Comparison of ENCODE assay signal across 1 cellular context in genomic region chr3:65953881-65954733, GRCh38.
A peak's percentile ranks its signal among the peaks of the same experiment; 100 is the strongest.
TF ChIP-seq lines count a peak whose summit lies in the region.

No MANE protein-coding gene starts in this region.

TF ChIP-seq in HepG2, 621 proteins besides CTCF, POLR2A, EP300 and RAD21 (continued from another document and continues in another):
- TF ChIP-seq, protein P1, sequence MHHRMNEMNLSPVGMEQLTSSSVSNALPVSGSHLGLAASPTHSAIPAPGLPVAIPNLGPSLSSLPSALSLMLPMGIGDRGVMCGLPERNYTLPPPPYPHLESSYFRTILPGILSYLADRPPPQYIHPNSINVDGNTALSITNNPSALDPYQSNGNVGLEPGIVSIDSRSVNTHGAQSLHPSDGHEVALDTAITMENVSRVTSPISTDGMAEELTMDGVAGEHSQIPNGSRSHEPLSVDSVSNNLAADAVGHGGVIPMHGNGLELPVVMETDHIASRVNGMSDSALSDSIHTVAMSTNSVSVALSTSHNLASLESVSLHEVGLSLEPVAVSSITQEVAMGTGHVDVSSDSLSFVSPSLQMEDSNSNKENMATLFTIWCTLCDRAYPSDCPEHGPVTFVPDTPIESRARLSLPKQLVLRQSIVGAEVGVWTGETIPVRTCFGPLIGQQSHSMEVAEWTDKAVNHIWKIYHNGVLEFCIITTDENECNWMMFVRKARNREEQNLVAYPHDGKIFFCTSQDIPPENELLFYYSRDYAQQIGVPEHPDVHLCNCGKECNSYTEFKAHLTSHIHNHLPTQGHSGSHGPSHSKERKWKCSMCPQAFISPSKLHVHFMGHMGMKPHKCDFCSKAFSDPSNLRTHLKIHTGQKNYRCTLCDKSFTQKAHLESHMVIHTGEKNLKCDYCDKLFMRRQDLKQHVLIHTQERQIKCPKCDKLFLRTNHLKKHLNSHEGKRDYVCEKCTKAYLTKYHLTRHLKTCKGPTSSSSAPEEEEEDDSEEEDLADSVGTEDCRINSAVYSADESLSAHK (CRISPR knock-in tag; IDR thresholded peaks at IDR 0.05; ENCODE audit: borderline replicate concordance), result no peak
- no peak for TF ChIP-seq ARNTL (CRISPR knock-in tag; IDR thresholded peaks at IDR 0.05)
- peak; percentile 41; the same call in 1 of the 2 replicates for TF ChIP-seq KAT8 (CRISPR knock-in tag; IDR thresholded peaks at IDR 0.05)
- no peak for TF ChIP-seq RFX5 (IDR thresholded peaks at IDR 0.05; ENCODE audit: low read depth, low read length)
- 0 out of 4 replicates have a peak, but pooled peaks of 1 of the 2 experiments have one; percentile 30 for TF ChIP-seq HMGXB4 (CRISPR knock-in tag; IDR thresholded peaks at IDR 0.05; ENCODE audit: borderline replicate concordance in 1 of 2, low read depth in 1 of 2)
- no peak for TF ChIP-seq ATF3 (CRISPR knock-in tag; IDR thresholded peaks at IDR 0.05)
- no peak for TF ChIP-seq TRAFD1 (CRISPR knock-in tag; IDR thresholded peaks at IDR 0.05; ENCODE audit: borderline replicate concordance)
- TF ChIP-seq ATF4 (CRISPR knock-in tag; IDR thresholded peaks at IDR 0.05), result no peak
- TF ChIP-seq ZNF260 (CRISPR knock-in tag; IDR thresholded peaks at IDR 0.05; ENCODE audit: borderline replicate concordance, low read depth), result no peak
- TF ChIP-seq ETV5 (CRISPR knock-in tag; IDR thresholded peaks at IDR 0.05; ENCODE audit: borderline replicate concordance), result peak; percentile 84; the same call in 1 of the 2 replicates
- no peak for TF ChIP-seq ZNF546 (CRISPR knock-in tag; conservative IDR thresholded peaks at IDR 0.05)
- no peak for TF ChIP-seq ZNF501 (CRISPR knock-in tag; IDR thresholded peaks at IDR 0.05)
- TF ChIP-seq THAP11 (CRISPR knock-in tag; IDR thresholded peaks at IDR 0.05), result peak; percentile 42; the same call in 1 of the 2 replicates
- TF ChIP-seq XRCC5 (optimal IDR thresholded peaks at IDR 0.05; ENCODE audit: low read length), result peak; percentile 56
- no peak for TF ChIP-seq HMGA1 (CRISPR knock-in tag; conservative IDR thresholded peaks at IDR 0.05)
- no peak for TF ChIP-seq ZNF629 (CRISPR knock-in tag; conservative IDR thresholded peaks at IDR 0.05)
- no peak for TF ChIP-seq HNRNPH1 (optimal IDR thresholded peaks at IDR 0.05; ENCODE audit: low read depth, low read length)
- TF ChIP-seq ZNF777 (CRISPR knock-in tag; IDR thresholded peaks at IDR 0.05), result no peak
- TF ChIP-seq ZNF510 (CRISPR knock-in tag; IDR thresholded peaks at IDR 0.05; ENCODE audit: low read depth), result no peak
- no peak for TF ChIP-seq ZNF768 (CRISPR knock-in tag; IDR thresholded peaks at IDR 0.05)
- TF ChIP-seq ZSCAN29 (CRISPR knock-in tag; conservative IDR thresholded peaks at IDR 0.05), result no peak
- TF ChIP-seq ZFP82 (CRISPR knock-in tag; IDR thresholded peaks at IDR 0.05; ENCODE audit: borderline replicate concordance), result no peak
- no peak for TF ChIP-seq BORCS8-MEF2B (CRISPR knock-in tag; IDR thresholded peaks at IDR 0.05)
- TF ChIP-seq, protein P2, sequence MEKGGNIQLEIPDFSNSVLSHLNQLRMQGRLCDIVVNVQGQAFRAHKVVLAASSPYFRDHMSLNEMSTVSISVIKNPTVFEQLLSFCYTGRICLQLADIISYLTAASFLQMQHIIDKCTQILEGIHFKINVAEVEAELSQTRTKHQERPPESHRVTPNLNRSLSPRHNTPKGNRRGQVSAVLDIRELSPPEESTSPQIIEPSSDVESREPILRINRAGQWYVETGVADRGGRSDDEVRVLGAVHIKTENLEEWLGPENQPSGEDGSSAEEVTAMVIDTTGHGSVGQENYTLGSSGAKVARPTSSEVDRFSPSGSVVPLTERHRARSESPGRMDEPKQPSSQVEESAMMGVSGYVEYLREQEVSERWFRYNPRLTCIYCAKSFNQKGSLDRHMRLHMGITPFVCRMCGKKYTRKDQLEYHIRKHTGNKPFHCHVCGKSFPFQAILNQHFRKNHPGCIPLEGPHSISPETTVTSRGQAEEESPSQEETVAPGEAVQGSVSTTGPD (CRISPR knock-in tag; IDR thresholded peaks at IDR 0.05), result peak; percentile 48; the same call in 1 of the 2 replicates
- TF ChIP-seq ZNF891 (CRISPR knock-in tag; IDR thresholded peaks at IDR 0.05), result no peak
- TF ChIP-seq CEBPG (CRISPR knock-in tag; IDR thresholded peaks at IDR 0.05), result 0 out of 2 replicates have a peak, but pooled peaks have one; percentile 15
- TF ChIP-seq, protein P3, sequence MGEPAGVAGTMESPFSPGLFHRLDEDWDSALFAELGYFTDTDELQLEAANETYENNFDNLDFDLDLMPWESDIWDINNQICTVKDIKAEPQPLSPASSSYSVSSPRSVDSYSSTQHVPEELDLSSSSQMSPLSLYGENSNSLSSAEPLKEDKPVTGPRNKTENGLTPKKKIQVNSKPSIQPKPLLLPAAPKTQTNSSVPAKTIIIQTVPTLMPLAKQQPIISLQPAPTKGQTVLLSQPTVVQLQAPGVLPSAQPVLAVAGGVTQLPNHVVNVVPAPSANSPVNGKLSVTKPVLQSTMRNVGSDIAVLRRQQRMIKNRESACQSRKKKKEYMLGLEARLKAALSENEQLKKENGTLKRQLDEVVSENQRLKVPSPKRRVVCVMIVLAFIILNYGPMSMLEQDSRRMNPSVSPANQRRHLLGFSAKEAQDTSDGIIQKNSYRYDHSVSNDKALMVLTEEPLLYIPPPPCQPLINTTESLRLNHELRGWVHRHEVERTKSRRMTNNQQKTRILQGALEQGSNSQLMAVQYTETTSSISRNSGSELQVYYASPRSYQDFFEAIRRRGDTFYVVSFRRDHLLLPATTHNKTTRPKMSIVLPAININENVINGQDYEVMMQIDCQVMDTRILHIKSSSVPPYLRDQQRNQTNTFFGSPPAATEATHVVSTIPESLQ (CRISPR knock-in tag; conservative IDR thresholded peaks at IDR 0.05), result no peak
- TF ChIP-seq ZSCAN25 (CRISPR knock-in tag; IDR thresholded peaks at IDR 0.05), result no peak
- no peak for TF ChIP-seq ZNF10 (CRISPR knock-in tag; IDR thresholded peaks at IDR 0.05; ENCODE audit: borderline replicate concordance, low read depth)
- TF ChIP-seq ZMAT5 (CRISPR knock-in tag; IDR thresholded peaks at IDR 0.05; ENCODE audit: borderline replicate concordance, low read depth), result no peak
- no peak for TF ChIP-seq ADNP (CRISPR knock-in tag; IDR thresholded peaks at IDR 0.05)
- TF ChIP-seq ZNF232 (CRISPR knock-in tag; IDR thresholded peaks at IDR 0.05; ENCODE audit: borderline replicate concordance), result no peak
- TF ChIP-seq ELF4 (CRISPR knock-in tag; IDR thresholded peaks at IDR 0.05; ENCODE audit: borderline replicate concordance), result no peak
- TF ChIP-seq, protein P4, sequence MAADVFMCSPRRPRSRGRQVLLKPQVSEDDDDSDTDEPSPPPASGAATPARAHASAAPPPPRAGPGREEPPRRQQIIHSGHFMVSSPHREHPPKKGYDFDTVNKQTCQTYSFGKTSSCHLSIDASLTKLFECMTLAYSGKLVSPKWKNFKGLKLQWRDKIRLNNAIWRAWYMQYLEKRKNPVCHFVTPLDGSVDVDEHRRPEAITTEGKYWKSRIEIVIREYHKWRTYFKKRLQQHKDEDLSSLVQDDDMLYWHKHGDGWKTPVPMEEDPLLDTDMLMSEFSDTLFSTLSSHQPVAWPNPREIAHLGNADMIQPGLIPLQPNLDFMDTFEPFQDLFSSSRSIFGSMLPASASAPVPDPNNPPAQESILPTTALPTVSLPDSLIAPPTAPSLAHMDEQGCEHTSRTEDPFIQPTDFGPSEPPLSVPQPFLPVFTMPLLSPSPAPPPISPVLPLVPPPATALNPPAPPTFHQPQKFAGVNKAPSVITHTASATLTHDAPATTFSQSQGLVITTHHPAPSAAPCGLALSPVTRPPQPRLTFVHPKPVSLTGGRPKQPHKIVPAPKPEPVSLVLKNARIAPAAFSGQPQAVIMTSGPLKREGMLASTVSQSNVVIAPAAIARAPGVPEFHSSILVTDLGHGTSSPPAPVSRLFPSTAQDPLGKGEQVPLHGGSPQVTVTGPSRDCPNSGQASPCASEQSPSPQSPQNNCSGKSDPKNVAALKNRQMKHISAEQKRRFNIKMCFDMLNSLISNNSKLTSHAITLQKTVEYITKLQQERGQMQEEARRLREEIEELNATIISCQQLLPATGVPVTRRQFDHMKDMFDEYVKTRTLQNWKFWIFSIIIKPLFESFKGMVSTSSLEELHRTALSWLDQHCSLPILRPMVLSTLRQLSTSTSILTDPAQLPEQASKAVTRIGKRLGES (CRISPR knock-in tag; IDR thresholded peaks at IDR 0.05; ENCODE audit: borderline replicate concordance), result no peak
- no peak for TF ChIP-seq ZNF335 (CRISPR knock-in tag; IDR thresholded peaks at IDR 0.05)
- no peak for TF ChIP-seq ZNF644 (CRISPR knock-in tag; IDR thresholded peaks at IDR 0.05; ENCODE audit: low read depth)
- TF ChIP-seq, protein P5, sequence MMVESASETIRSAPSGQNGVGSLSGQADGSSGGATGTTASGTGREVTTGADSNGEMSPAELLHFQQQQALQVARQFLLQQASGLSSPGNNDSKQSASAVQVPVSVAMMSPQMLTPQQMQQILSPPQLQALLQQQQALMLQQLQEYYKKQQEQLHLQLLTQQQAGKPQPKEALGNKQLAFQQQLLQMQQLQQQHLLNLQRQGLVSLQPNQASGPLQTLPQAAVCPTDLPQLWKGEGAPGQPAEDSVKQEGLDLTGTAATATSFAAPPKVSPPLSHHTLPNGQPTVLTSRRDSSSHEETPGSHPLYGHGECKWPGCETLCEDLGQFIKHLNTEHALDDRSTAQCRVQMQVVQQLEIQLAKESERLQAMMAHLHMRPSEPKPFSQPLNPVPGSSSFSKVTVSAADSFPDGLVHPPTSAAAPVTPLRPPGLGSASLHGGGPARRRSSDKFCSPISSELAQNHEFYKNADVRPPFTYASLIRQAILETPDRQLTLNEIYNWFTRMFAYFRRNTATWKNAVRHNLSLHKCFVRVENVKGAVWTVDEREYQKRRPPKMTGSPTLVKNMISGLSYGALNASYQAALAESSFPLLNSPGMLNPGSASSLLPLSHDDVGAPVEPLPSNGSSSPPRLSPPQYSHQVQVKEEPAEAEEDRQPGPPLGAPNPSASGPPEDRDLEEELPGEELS (CRISPR knock-in tag; IDR thresholded peaks at IDR 0.05), result peak; percentile 86
- TF ChIP-seq U2AF1 (optimal IDR thresholded peaks at IDR 0.05; ENCODE audit: low read depth, low read length), result no peak
- TF ChIP-seq ZNF253 (CRISPR knock-in tag; IDR thresholded peaks at IDR 0.05; ENCODE audit: borderline replicate concordance), result no peak
- TF ChIP-seq, protein P6, sequence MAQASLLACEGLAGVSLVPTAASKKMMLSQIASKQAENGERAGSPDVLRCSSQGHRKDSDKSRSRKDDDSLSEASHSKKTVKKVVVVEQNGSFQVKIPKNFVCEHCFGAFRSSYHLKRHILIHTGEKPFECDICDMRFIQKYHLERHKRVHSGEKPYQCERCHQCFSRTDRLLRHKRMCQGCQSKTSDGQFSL (CRISPR knock-in tag; IDR thresholded peaks at IDR 0.05), result no peak
- TF ChIP-seq, protein P7, sequence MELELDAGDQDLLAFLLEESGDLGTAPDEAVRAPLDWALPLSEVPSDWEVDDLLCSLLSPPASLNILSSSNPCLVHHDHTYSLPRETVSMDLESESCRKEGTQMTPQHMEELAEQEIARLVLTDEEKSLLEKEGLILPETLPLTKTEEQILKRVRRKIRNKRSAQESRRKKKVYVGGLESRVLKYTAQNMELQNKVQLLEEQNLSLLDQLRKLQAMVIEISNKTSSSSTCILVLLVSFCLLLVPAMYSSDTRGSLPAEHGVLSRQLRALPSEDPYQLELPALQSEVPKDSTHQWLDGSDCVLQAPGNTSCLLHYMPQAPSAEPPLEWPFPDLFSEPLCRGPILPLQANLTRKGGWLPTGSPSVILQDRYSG (CRISPR knock-in tag; IDR thresholded peaks at IDR 0.05), result no peak
- TF ChIP-seq ZNF562 (CRISPR knock-in tag; IDR thresholded peaks at IDR 0.05; ENCODE audit: borderline replicate concordance), result no peak
- TF ChIP-seq FOXP1 (IDR thresholded peaks at IDR 0.05), result no peak
- TF ChIP-seq FOXP1 (CRISPR knock-in tag; IDR thresholded peaks at IDR 0.05), result peak; percentile 50; the same call in 1 of the 2 replicates
- no peak for TF ChIP-seq ZNF282 (IDR thresholded peaks at IDR 0.05; ENCODE audit: partially characterized antibody)
- TF ChIP-seq ZNF572 (CRISPR knock-in tag; IDR thresholded peaks at IDR 0.05), result no peak
